In the genomic region with DNA sequence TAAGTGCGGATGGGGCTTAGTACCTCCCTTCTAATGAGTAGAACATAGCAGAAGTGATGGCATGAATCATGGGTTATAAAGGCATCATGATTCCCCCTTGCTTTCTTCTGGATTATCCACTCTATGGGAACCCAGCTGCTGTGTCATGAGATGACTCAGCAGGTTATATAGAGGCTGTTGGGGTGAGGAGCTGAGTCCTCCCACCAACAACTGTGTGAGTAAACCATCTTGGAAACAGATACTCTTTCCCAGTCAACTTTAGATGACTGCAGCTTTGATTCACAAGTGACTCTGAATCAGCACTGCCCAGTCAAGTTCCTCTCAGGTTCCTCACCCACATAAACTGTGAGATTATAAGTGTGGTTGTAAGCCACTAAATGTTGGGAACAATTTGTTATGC, we compare ENCODE assay signal across 15 cellular contexts. TPM values are rescaled to one million over a fixed set of nuclear protein-coding genes. Genes with fewer than 3 reads are reported as not detected.
DNase-seq lines count a peak whose midpoint lies in the region; ATAC-seq and TF ChIP-seq lines count a peak whose summit lies in the region.
"Had no signal": no experiment of that assay in that cellular context is flagged by ENCODE, and none has a peak within 500 bp of the region (broad histone marks: within the 10 kb centered on the region; RNA-seq: fewer than 3 reads in every experiment).

No MANE protein-coding gene starts in this region.

- H3K27me3 ChIP-seq in SJCRH30: no peaks in the 10 kb centered on the region
- H3K27me3 ChIP-seq: adrenal gland had no signal

- DNase-seq in A172 (ENCODE audit: low spot score) (peak; percentile 66), HCEC 1CT (peak; percentile 93), SJCRH30 (peak; percentile 13 to 32), fibroblast of villous mesenchyme (ENCODE audit: low read depth) (peak; percentile 16), SW 1271 (lab: John Stamatoyannopoulos, UW) (no peak), HUDEP-2 (lab: John Stamatoyannopoulos, UW; ENCODE audit: unreplicated experiment in 76 of 76) (no peak)
- DNase-seq: activated CD8-positive, alpha-beta memory T cell treated with anti-CD3 and anti-CD28 coated beads, Interleukin-2, amount 50 U/mL, for 48 hours; adrenal gland; naive B cell; NCI-H345; Right ventricle myocardium superior; WERI-Rb-1 had no signal

- no peaks in the 10 kb centered on the region for H3K36me3 ChIP-seq in SJCRH30
- H3K36me3 ChIP-seq: adrenal gland, WERI-Rb-1 had no signal

- H3K4me1 ChIP-seq in SJCRH30: no peaks in the 10 kb centered on the region
- H3K4me1 ChIP-seq: adrenal gland had no signal

- no peak overlapping the region for H3K27ac ChIP-seq in SJCRH30
- H3K27ac ChIP-seq: adrenal gland, WERI-Rb-1 had no signal

- TF ChIP-seq CTCF in fibroblast of villous mesenchyme (IDR thresholded peaks at IDR 0.05; ENCODE audit: insufficient read depth, low read depth, low read length): no peak

- no peak for ATAC-seq in GM19023 (IDR thresholded peaks at IDR 0.05; ENCODE audit: unreplicated experiment)
- ATAC-seq in HG03095 (IDR thresholded peaks at IDR 0.05; ENCODE audit: unreplicated experiment): no peak

- H3K4me3 ChIP-seq in SJCRH30: no peak overlapping the region
- H3K4me3 ChIP-seq in fibroblast of villous mesenchyme (ENCODE audit: low read depth, low read length): no peak overlapping the region
- H3K4me3 ChIP-seq: adrenal gland had no signal

- H3K9me3 ChIP-seq in SJCRH30 (replicated peaks): no peaks in the 10 kb centered on the region
- H3K9me3 ChIP-seq: adrenal gland had no signal

RNA-seq across cellular contexts. Expression of gene FAM83B, which starts 46.3 kb away (rescaled TPM):
- total RNA-seq in A172 (2014; rRNA removed; shearing (Covaris generic)): not detected in 2 replicates
- total RNA-seq in SJCRH30 (2014; rRNA removed; shearing (Covaris generic)): 0.10 and 0.23 TPM in 2 replicates
- total RNA-seq in fibroblast of villous mesenchyme: 0.43 TPM in 1 of 2 replicates, not detected in the other
- total RNA-seq: adrenal gland, skeletal muscle tissue had no signal

Comparison
In these comparisons a context has a peak if more than half of its experiments do, and no peak if none do; other contexts are left out.
1. DNase-seq: peak in A172 (single experiment), HCEC 1CT (single experiment), SJCRH30 (2 of 2) and fibroblast of villous mesenchyme (single experiment); none in SW 1271 (0 of 2) and HUDEP-2 (0 of 76).